Comparison of ENCODE assay signal across 10 cellular contexts in the genomic region with DNA sequence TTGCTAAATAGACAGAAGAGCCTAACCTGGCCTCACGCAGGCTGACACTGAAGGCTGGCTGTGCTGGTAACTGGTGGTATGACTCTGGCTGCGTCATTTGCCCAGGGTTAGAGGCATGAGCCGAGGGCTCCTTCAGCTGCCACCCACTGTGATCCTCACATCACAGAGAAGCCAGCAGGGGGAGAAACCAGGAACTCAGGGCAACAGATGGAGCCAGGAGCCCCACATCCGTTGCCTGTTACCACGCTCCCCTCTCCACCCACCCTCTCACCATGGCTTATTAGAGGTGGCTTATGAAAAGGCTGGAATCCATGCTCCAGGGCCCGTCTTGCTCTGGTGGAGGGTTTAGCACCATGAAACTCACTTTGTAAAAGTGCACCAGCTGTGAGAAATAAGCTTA.
DNase-seq lines count a peak whose midpoint lies in the region; TF ChIP-seq lines count a peak whose summit lies in the region.
"Had no signal": no experiment of that assay in that cellular context is flagged by ENCODE, and none has a peak within 500 bp of the region (broad histone marks: within the 10 kb centered on the region; RNA-seq: fewer than 3 reads in every experiment).

No MANE protein-coding gene starts in this region.

- peak; percentile 43 for DNase-seq in NB4 (ENCODE audit: low read depth)
- DNase-seq in mammary epithelial cell = no peak
- DNase-seq in osteocyte (ENCODE audit: extremely low spot score, unreplicated experiment) = no peak
- no peak for DNase-seq in substantia nigra (lab: John Stamatoyannopoulos, UW)
- DNase-seq in foreskin melanocyte = no peak
- no peak for DNase-seq in effector CD4-positive, alpha-beta T cell
- DNase-seq: activated naive CD4-positive, alpha-beta T cell treated with anti-CD3 and anti-CD28 coated beads, Interleukin-2, amount 50 U/mL, for 16 hours; esophagus squamous epithelium; NCI-H2029 had no signal

- no peak overlapping the region for H3K4me3 Mint-ChIP-seq in osteocyte (ENCODE audit: unreplicated experiment)

- H3K27ac ChIP-seq in mammary epithelial cell (ENCODE audit: insufficient read depth, low read depth, low read length) (no peak overlapping the region), substantia nigra (ENCODE audit: low read depth, low read length, poor library complexity, severe bottlenecking) (no peak overlapping the region)
- H3K27ac ChIP-seq: esophagus squamous epithelium had no signal

- H3K9me3 Mint-ChIP-seq in osteocyte (ENCODE audit: unreplicated experiment) = no peaks in the 10 kb centered on the region

- TF ChIP-seq CTCF in GM12872 (IDR thresholded peaks at IDR 0.05; ENCODE audit: insufficient read depth, low read depth, low read length) = peak; percentile 28; the same call in 1 of the 3 replicates
- peak; percentile 43 for TF ChIP-seq CTCF in NB4 (IDR thresholded peaks at IDR 0.05; ENCODE audit: low read depth, low read length)
- peak in 1 of 2 donors; percentile 21 for TF ChIP-seq CTCF in mammary epithelial cell (conservative IDR thresholded peaks at IDR 0.05 in 1 of 2, IDR thresholded peaks at IDR 0.05 in 1 of 2; ENCODE audit: extremely low read depth in 1 of 2, insufficient read depth in 1 of 2, low read depth in 1 of 2, low read length in 2 of 2)
- peak; percentile 26 for TF ChIP-seq CTCF in osteocyte (IDR thresholded peaks at IDR 0.05)

- no peaks in the 10 kb centered on the region for H3K9me3 ChIP-seq in mammary epithelial cell (replicated peaks; ENCODE audit: insufficient read depth, low read length)
- H3K9me3 ChIP-seq: esophagus squamous epithelium had no signal

- H3K27ac Mint-ChIP-seq in osteocyte (ENCODE audit: unreplicated experiment) = no peak overlapping the region

- H3K4me3 ChIP-seq in NB4 (ENCODE audit: low read depth, low read length) = no peak overlapping the region
- no peak overlapping the region for H3K4me3 ChIP-seq in mammary epithelial cell (replicated peaks in 1 of 3; ENCODE audit: insufficient read depth in 1 of 3, low read depth in 2 of 3, low read length in 3 of 3)
- H3K4me3 ChIP-seq: esophagus squamous epithelium had no signal

- peaks cover 7% of the 10 kb centered on the region for H3K4me1 Mint-ChIP-seq in osteocyte (ENCODE audit: unreplicated experiment)

- no peaks in the 10 kb centered on the region for H3K36me3 Mint-ChIP-seq in osteocyte (ENCODE audit: unreplicated experiment)

- dilution Hi-C loops in mammary epithelial cell (cut with HindIII; ENCODE audit: low sequenced_read_pairs) = no loop called here

- H3K27me3 ChIP-seq in mammary epithelial cell (ENCODE audit: insufficient read depth, low read length) = no peaks in the 10 kb centered on the region

- BruUV-seq in mammary epithelial cell (replicated peaks; lab: Mats Ljungman, UMichigan) = no TSS peak

- H3K36me3 ChIP-seq in mammary epithelial cell (ENCODE audit: insufficient read depth, low read length) = no peaks in the 10 kb centered on the region
- H3K36me3 ChIP-seq: esophagus squamous epithelium had no signal

- no peaks in the 10 kb centered on the region for H4K20me1 ChIP-seq in mammary epithelial cell (ENCODE audit: insufficient read depth, low read length)

- no peaks in the 10 kb centered on the region for H3K79me2 ChIP-seq in mammary epithelial cell (ENCODE audit: insufficient read depth, low read length)

- WGBS in mammary epithelial cell (ENCODE audit: low coverage, missing lambda C conversion rate) = 78% methylated on average over 3 of the region's 6 CpGs

- in situ Hi-C loops in mammary epithelial cell (cut with MboI; ENCODE audit: low sequenced_read_pairs in 2 of 2) = no loop called here

- no peak overlapping the region for H3K9ac ChIP-seq in mammary epithelial cell (ENCODE audit: insufficient read depth, low read length)

- H3K4me1 ChIP-seq in mammary epithelial cell (ENCODE audit: insufficient read depth, low read length) = no peaks in the 10 kb centered on the region

- H2AFZ ChIP-seq in mammary epithelial cell (ENCODE audit: low read depth, low read length) = peak overlapping the region; percentile 51

- CTCF ChIA-PET in mammary epithelial cell (lab: Charles Lee; ENCODE audit: low non-redundant PET) = no interaction called here

- no peak for TF ChIP-seq POLR2A in NB4 (IDR thresholded peaks at IDR 0.05; ENCODE audit: extremely low read depth, insufficient read length)

- H3K4me2 ChIP-seq in mammary epithelial cell (ENCODE audit: insufficient read depth, low read depth, low read length) = no peak overlapping the region

- intact Hi-C loops in mammary epithelial cell (cut with micrococcal nuclease) = no loop called here

- H3K27me3 Mint-ChIP-seq in osteocyte (ENCODE audit: unreplicated experiment) = no peaks in the 10 kb centered on the region
